ENCODE assay signal across 2 cellular contexts in genomic region chr19:55459551-55459949, GRCh38.
TF ChIP-seq lines count a peak whose summit lies in the region.

No MANE protein-coding gene starts in this region.

TF ChIP-seq in SK-N-SH, 30 proteins besides CTCF, POLR2A, EP300 and RAD21 (continued from another document):
- TF ChIP-seq RXRA (IDR thresholded peaks at IDR 0.05; ENCODE audit: borderline replicate concordance, low read depth), result no peak
- TF ChIP-seq FOSL2 (IDR thresholded peaks at IDR 0.05; ENCODE audit: borderline replicate concordance, low read depth), result no peak
- no peak for TF ChIP-seq NRF1 (IDR thresholded peaks at IDR 0.05; ENCODE audit: low read depth, low read length)
- TF ChIP-seq, protein P1, sequence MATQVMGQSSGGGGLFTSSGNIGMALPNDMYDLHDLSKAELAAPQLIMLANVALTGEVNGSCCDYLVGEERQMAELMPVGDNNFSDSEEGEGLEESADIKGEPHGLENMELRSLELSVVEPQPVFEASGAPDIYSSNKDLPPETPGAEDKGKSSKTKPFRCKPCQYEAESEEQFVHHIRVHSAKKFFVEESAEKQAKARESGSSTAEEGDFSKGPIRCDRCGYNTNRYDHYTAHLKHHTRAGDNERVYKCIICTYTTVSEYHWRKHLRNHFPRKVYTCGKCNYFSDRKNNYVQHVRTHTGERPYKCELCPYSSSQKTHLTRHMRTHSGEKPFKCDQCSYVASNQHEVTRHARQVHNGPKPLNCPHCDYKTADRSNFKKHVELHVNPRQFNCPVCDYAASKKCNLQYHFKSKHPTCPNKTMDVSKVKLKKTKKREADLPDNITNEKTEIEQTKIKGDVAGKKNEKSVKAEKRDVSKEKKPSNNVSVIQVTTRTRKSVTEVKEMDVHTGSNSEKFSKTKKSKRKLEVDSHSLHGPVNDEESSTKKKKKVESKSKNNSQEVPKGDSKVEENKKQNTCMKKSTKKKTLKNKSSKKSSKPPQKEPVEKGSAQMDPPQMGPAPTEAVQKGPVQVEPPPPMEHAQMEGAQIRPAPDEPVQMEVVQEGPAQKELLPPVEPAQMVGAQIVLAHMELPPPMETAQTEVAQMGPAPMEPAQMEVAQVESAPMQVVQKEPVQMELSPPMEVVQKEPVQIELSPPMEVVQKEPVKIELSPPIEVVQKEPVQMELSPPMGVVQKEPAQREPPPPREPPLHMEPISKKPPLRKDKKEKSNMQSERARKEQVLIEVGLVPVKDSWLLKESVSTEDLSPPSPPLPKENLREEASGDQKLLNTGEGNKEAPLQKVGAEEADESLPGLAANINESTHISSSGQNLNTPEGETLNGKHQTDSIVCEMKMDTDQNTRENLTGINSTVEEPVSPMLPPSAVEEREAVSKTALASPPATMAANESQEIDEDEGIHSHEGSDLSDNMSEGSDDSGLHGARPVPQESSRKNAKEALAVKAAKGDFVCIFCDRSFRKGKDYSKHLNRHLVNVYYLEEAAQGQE (IDR thresholded peaks at IDR 0.05; ENCODE audit: low read depth, low read length), result no peak
- no peak for TF ChIP-seq PBX3 (IDR thresholded peaks at IDR 0.05)
- no peak for TF ChIP-seq SIN3A (IDR thresholded peaks at IDR 0.05; ENCODE audit: borderline replicate concordance, low read depth, low read length)
- TF ChIP-seq MEF2A (IDR thresholded peaks at IDR 0.05; ENCODE audit: borderline replicate concordance, low read depth), result no peak
- no peak for TF ChIP-seq YY1 (IDR thresholded peaks at IDR 0.05; ENCODE audit: low read depth)

TF ChIP-seq in SK-N-SH treated with all-trans-retinoic acid at 6 μM for 48 hours, 23 proteins besides CTCF, POLR2A, EP300 and RAD21 (continued from another document):
- TF ChIP-seq CREB5 (CRISPR knock-in tag; IDR thresholded peaks at IDR 0.05; ENCODE audit: low read depth) (no peak), ZFP3 (CRISPR knock-in tag; IDR thresholded peaks at IDR 0.05) (no peak), ZFP30 (CRISPR knock-in tag; IDR thresholded peaks at IDR 0.05) (no peak), CSDC2 (CRISPR knock-in tag; IDR thresholded peaks at IDR 0.05) (no peak), CSRNP3 (CRISPR knock-in tag; IDR thresholded peaks at IDR 0.05) (no peak), GLIS3 (CRISPR knock-in tag; IDR thresholded peaks at IDR 0.05) (no peak), BACH2 (CRISPR knock-in tag; IDR thresholded peaks at IDR 0.05; ENCODE audit: borderline replicate concordance) (no peak), ZNF565 (CRISPR knock-in tag; conservative IDR thresholded peaks at IDR 0.05; ENCODE audit: low read depth) (no peak), ZC3H10 (CRISPR knock-in tag; IDR thresholded peaks at IDR 0.05) (no peak)
- TF ChIP-seq, protein P2, sequence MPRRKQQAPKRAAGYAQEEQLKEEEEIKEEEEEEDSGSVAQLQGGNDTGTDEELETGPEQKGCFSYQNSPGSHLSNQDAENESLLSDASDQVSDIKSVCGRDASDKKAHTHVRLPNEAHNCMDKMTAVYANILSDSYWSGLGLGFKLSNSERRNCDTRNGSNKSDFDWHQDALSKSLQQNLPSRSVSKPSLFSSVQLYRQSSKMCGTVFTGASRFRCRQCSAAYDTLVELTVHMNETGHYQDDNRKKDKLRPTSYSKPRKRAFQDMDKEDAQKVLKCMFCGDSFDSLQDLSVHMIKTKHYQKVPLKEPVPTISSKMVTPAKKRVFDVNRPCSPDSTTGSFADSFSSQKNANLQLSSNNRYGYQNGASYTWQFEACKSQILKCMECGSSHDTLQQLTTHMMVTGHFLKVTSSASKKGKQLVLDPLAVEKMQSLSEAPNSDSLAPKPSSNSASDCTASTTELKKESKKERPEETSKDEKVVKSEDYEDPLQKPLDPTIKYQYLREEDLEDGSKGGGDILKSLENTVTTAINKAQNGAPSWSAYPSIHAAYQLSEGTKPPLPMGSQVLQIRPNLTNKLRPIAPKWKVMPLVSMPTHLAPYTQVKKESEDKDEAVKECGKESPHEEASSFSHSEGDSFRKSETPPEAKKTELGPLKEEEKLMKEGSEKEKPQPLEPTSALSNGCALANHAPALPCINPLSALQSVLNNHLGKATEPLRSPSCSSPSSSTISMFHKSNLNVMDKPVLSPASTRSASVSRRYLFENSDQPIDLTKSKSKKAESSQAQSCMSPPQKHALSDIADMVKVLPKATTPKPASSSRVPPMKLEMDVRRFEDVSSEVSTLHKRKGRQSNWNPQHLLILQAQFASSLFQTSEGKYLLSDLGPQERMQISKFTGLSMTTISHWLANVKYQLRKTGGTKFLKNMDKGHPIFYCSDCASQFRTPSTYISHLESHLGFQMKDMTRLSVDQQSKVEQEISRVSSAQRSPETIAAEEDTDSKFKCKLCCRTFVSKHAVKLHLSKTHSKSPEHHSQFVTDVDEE (CRISPR knock-in tag; IDR thresholded peaks at IDR 0.05), result no peak
